ENCODE assay signal across 12 cellular contexts in genomic region chr18:69898241-69898861, GRCh38. TPM values are rescaled to one million over a fixed set of nuclear protein-coding genes. Genes with fewer than 3 reads are reported as not detected.
A peak's percentile ranks its signal among the peaks of the same experiment; 100 is the strongest.
DNase-seq lines count a peak whose midpoint lies in the region; ATAC-seq, FAIRE-seq and TF ChIP-seq lines count a peak whose summit lies in the region.
"Had no signal": no experiment of that assay in that cellular context is flagged by ENCODE, and none has a peak within 500 bp of the region (broad histone marks: within the 10 kb centered on the region; RNA-seq: fewer than 3 reads in every experiment).

No MANE protein-coding gene starts in this region.

- peaks cover 69 to 86% (median 81%) of the 10 kb centered on the region in 3 donors for H3K4me1 Mint-ChIP-seq in CD8-positive, alpha-beta memory T cell

- no peak for TF ChIP-seq CTCF in tibial nerve (IDR thresholded peaks at IDR 0.05)
- no peak for TF ChIP-seq CTCF in pancreas (IDR thresholded peaks at IDR 0.05)

- no peak for TF ChIP-seq POLR2A in tibial nerve (IDR thresholded peaks at IDR 0.05)

- CTCF ChIA-PET in CD8-positive, alpha-beta memory T cell (lab: Charles Lee) = interaction anchor here (1.0 to 1.8 kb wide), 8 partner anchors 9 to 61 kb away, joined by 3 to 10 read pairs (median 3); no protein-coding TSS in a partner anchor

- no peaks in the 10 kb centered on the region for H3K27me3 ChIP-seq in CD8-positive, alpha-beta memory T cell (ENCODE audit: insufficient read depth, low read length, poor library complexity, severe bottlenecking)
- no peaks in the 10 kb centered on the region for H3K27me3 ChIP-seq in tibial nerve
- H3K27me3 ChIP-seq in pancreas = no peaks in the 10 kb centered on the region
- H3K27me3 ChIP-seq: body of pancreas had no signal

- no peaks in the 10 kb centered on the region for H3K9me3 ChIP-seq in CD8-positive, alpha-beta memory T cell (ENCODE audit: low read length)
- H3K9me3 ChIP-seq in tibial nerve = no peaks in the 10 kb centered on the region
- no peaks in the 10 kb centered on the region for H3K9me3 ChIP-seq in pancreas
- H3K9me3 ChIP-seq: body of pancreas had no signal

- H3K36me3 Mint-ChIP-seq in CD8-positive, alpha-beta memory T cell = peaks cover 0 to 34% (median 15%) of the 10 kb centered on the region in 3 donors

- peak overlapping the region; percentile 9 for H3K27ac ChIP-seq in CD8-positive, alpha-beta memory T cell (ENCODE audit: low read depth, low read length)
- H3K27ac ChIP-seq in tibial nerve = no peak overlapping the region
- no peak overlapping the region for H3K27ac ChIP-seq in pancreas
- H3K27ac ChIP-seq: body of pancreas had no signal

- TF ChIP-seq EP300 in tibial nerve (IDR thresholded peaks at IDR 0.05) = no peak

- peak overlapping the region; percentile 67 to 91 (median 83) for H3K4me3 Mint-ChIP-seq in CD8-positive, alpha-beta memory T cell

- peak overlapping the region; percentile 57 for H3K4me3 ChIP-seq in CD8-positive, alpha-beta memory T cell (ENCODE audit: low read length)
- H3K4me3 ChIP-seq in tibial nerve = no peak overlapping the region
- H3K4me3 ChIP-seq in pancreas = no peak overlapping the region
- H3K4me3 ChIP-seq: body of pancreas had no signal

- peak overlapping the region; percentile 86 to 99 (median 94) for H3K27ac Mint-ChIP-seq in CD8-positive, alpha-beta memory T cell

- DNase-seq in CD8-positive, alpha-beta memory T cell = peak in 3 of 5 donors; percentile 14 to 52 (median 29)
- DNase-seq in activated naive CD4-positive, alpha-beta T cell treated with Interleukin-2 at 50 U/mL for 16 hours = peak; percentile 53
- DNase-seq in tibial nerve (ENCODE audit: low spot score in 2 of 2) = no peak
- no peak for DNase-seq in NCI-H1048 (lab: John Stamatoyannopoulos, UW)
- no peak for DNase-seq in D341Med (ENCODE audit: low spot score)
- DNase-seq in pancreas = no peak
- DNase-seq: body of pancreas, DMS79 treated with DMSO at 0.1 percent for 48 hours, left cardiac atrium, NCI-H2107 had no signal

- peaks cover 0 to 2% (median 0%) of the 10 kb centered on the region in 5 donors for H3K9me3 Mint-ChIP-seq in CD8-positive, alpha-beta memory T cell

- ATAC-seq in GM19467 (IDR thresholded peaks at IDR 0.05; ENCODE audit: unreplicated experiment) (peak; percentile 52), HG03378 (IDR thresholded peaks at IDR 0.05; ENCODE audit: unreplicated experiment) (peak; percentile 70), pancreas (no peak)
- ATAC-seq: body of pancreas had no signal

- intact Hi-C loops in pancreas (cut with DNase I) = no loop called here

- H3K36me3 ChIP-seq in CD8-positive, alpha-beta memory T cell (ENCODE audit: insufficient read depth, low read length) = peaks cover 9% of the 10 kb centered on the region
- H3K36me3 ChIP-seq in tibial nerve (peaks cover 0 to 14% (median 0%) of the 10 kb centered on the region in 3 donors), pancreas (no peaks in the 10 kb centered on the region)

- 68 to 70% methylated on average over 11 of the region's 11 CpGs for WGBS in tibial nerve, 2 donors
- 70 to 73% methylated on average over 11 of the region's 11 CpGs for WGBS in pancreas, 2 donors

- H3K4me1 ChIP-seq in CD8-positive, alpha-beta memory T cell (ENCODE audit: insufficient read depth, low read length) = peaks cover 44% of the 10 kb centered on the region
- H3K4me1 ChIP-seq in tibial nerve (no peaks in the 10 kb centered on the region), pancreas (no peaks in the 10 kb centered on the region)
- H3K4me1 ChIP-seq: body of pancreas had no signal

- FAIRE-seq in pancreas (lab: Jason Lieb, UNC) = no peak

- peaks cover 0 to 5% of the 10 kb centered on the region in 2 donors for H3K27me3 Mint-ChIP-seq in CD8-positive, alpha-beta memory T cell

- POLR2A ChIA-PET in CD8-positive, alpha-beta memory T cell (lab: Charles Lee) = interaction anchor here (0.7 to 2.5 kb wide), 4 partner anchors 12 to 46 kb away, joined by 3 to 14 read pairs (median 5); no protein-coding TSS in a partner anchor

RNA-seq across cellular contexts. Expression of gene CD226, which starts 49.3 kb away (rescaled TPM):
- 100 to 1,000 TPM; 150 to 158 TPM for total RNA-seq in CD8-positive, alpha-beta memory T cell
- 39.2 TPM for polyA plus RNA-seq in CD8-positive, alpha-beta memory T cell
- total RNA-seq in tibial nerve (1 to 10 TPM in 1 of 4 donors, under 1 TPM in 3; 0.39 to 1.1 (median 0.72) TPM), pancreas (1 to 10 TPM in 1 of 6 donors, under 1 TPM in 5; 0.12 to 1.1 (median 0.49) TPM)
- polyA plus RNA-seq in pancreas = under 1 TPM; 0.07 to 0.19 TPM

Comparison
In these comparisons a context has a peak if more than half of its experiments do, and no peak if none do; other contexts are left out.
1. DNase-seq: peak in CD8-positive, alpha-beta memory T cell (3 of 5) and activated naive CD4-positive, alpha-beta T cell treated with Interleukin-2 at 50 U/mL for 16 hours (single experiment); none in tibial nerve (0 of 2), NCI-H1048 (single experiment), D341Med (single experiment) and pancreas (0 of 6).
2. ATAC-seq: peak in GM19467 (single experiment) and HG03378 (single experiment); none in pancreas (0 of 4).
3. RNA of gene CD226, which starts 49.3 kb away (total RNA-seq): 150 to 158 TPM in CD8-positive, alpha-beta memory T cell; 0.39 to 1.1 TPM in tibial nerve and 0.12 to 1.1 TPM in pancreas; every median in the first group is over 10 times any median in the second.